In genomic region chr5:160324885-160325284, GRCh38 we compare ENCODE assay signal across 21 cellular contexts. TPM values are rescaled to one million over a fixed set of nuclear protein-coding genes. Genes with fewer than 3 reads are reported as not detected.
"Had no signal": no experiment of that assay in that cellular context is flagged by ENCODE, and none has a peak within 500 bp of the region (broad histone marks: within the 10 kb centered on the region; RNA-seq: fewer than 3 reads in every experiment).

No MANE protein-coding gene starts in this region.

- H3K4me1 Mint-ChIP-seq: activated CD4-positive, alpha-beta T cell treated with anti-CD3 and anti-CD28 coated beads, Interleukin-2, amount 10 ng/mL, durations not matched to agents 24 days and 14 days; activated naive CD4-positive, alpha-beta T cell treated with anti-CD3 and anti-CD28 coated beads, Interleukin-2, amount 10 ng/mL, durations not matched to agents 7 days and 5 days; activated naive CD8-positive, alpha-beta T cell treated with anti-CD3 and anti-CD28 coated beads, Interleukin-2, amount 50 U/mL, for 24 hours; central memory CD8-positive, alpha-beta T cell had no signal

- H3K4me1 ChIP-seq: psoas muscle, tibial artery, uterus had no signal

- DNase-seq: activated CD4-positive, alpha-beta T cell treated with anti-CD3 and anti-CD28 coated beads, Interleukin-2, amount 10 ng/mL, durations not matched to agents 24 days and 14 days; activated CD8-positive, alpha-beta T cell treated with anti-CD3 and anti-CD28 coated beads, Interleukin-2, amount 10 ng/mL, durations not matched to agents 7 days and 5 days; activated naive CD4-positive, alpha-beta T cell treated with anti-CD3 and anti-CD28 coated beads, Interleukin-2, amount 10 ng/mL, durations not matched to agents 7 days and 5 days; activated naive CD8-positive, alpha-beta T cell treated with anti-CD3 and anti-CD28 coated beads, Interleukin-2, amount 50 U/mL, for 24 hours; activated T-cell treated with anti-CD3 and anti-CD28 coated beads, Interleukin-2, amount 50 U/mL, for 4 hours; anterior cingulate cortex; brain microvascular endothelial cell; colonic mucosa; endodermal cell; foreskin fibroblast; mesenchymal stem cell; naive thymus-derived CD4-positive, alpha-beta T cell; psoas muscle; right cardiac atrium; stimulated activated CD4-positive, alpha-beta T cell treated with anti-CD3 and anti-CD28 coated beads, Interleukin-2, amount 100 ng/mL, for 24 hours; stimulated activated naive CD4-positive, alpha-beta T cell treated with Interleukin-2 at 50 U/mL for 16 hours; tibial artery; uterus had no signal

- H3K36me3 Mint-ChIP-seq: activated naive CD4-positive, alpha-beta T cell treated with anti-CD3 and anti-CD28 coated beads, Interleukin-2, amount 10 ng/mL, durations not matched to agents 7 days and 5 days; neural progenitor cell had no signal

- ATAC-seq: activated CD8-positive, alpha-beta T cell treated with anti-CD3 and anti-CD28 coated beads, Interleukin-2, amount 10 ng/mL, durations not matched to agents 7 days and 5 days; activated naive CD8-positive, alpha-beta T cell treated with anti-CD3 and anti-CD28 coated beads, Interleukin-2, amount 50 U/mL, for 24 hours; activated T-cell treated with anti-CD3 and anti-CD28 coated beads, Interleukin-2, amount 50 U/mL, for 4 hours; naive thymus-derived CD4-positive, alpha-beta T cell; psoas muscle; right cardiac atrium had no signal

- H3K9me3 ChIP-seq: colonic mucosa, psoas muscle, tibial artery, uterus had no signal

- H3K4me3 ChIP-seq: colonic mucosa, neural progenitor cell, psoas muscle, tibial artery, uterus had no signal

- H3K4me3 Mint-ChIP-seq: activated CD4-positive, alpha-beta T cell treated with anti-CD3 and anti-CD28 coated beads, Interleukin-2, amount 10 ng/mL, durations not matched to agents 24 days and 14 days; activated CD8-positive, alpha-beta T cell treated with anti-CD3 and anti-CD28 coated beads, Interleukin-2, amount 10 ng/mL, durations not matched to agents 7 days and 5 days; activated naive CD4-positive, alpha-beta T cell treated with anti-CD3 and anti-CD28 coated beads, Interleukin-2, amount 10 ng/mL, durations not matched to agents 7 days and 5 days; activated naive CD8-positive, alpha-beta T cell treated with anti-CD3 and anti-CD28 coated beads, Interleukin-2, amount 50 U/mL, for 24 hours; activated T-cell treated with anti-CD3 and anti-CD28 coated beads, Interleukin-2, amount 50 U/mL, for 4 hours; central memory CD8-positive, alpha-beta T cell; endodermal cell; naive thymus-derived CD4-positive, alpha-beta T cell; neural progenitor cell had no signal

- H3K27me3 ChIP-seq: brain microvascular endothelial cell, colonic mucosa, neural progenitor cell, uterus had no signal

- H3K36me3 ChIP-seq: brain microvascular endothelial cell, colonic mucosa, neural progenitor cell, tibial artery, uterus had no signal

- H3K9me3 Mint-ChIP-seq: activated CD4-positive, alpha-beta T cell treated with anti-CD3 and anti-CD28 coated beads, Interleukin-2, amount 10 ng/mL, durations not matched to agents 24 days and 14 days; activated naive CD4-positive, alpha-beta T cell treated with anti-CD3 and anti-CD28 coated beads, Interleukin-2, amount 10 ng/mL, durations not matched to agents 7 days and 5 days; activated naive CD8-positive, alpha-beta T cell treated with anti-CD3 and anti-CD28 coated beads, Interleukin-2, amount 50 U/mL, for 24 hours; activated T-cell treated with anti-CD3 and anti-CD28 coated beads, Interleukin-2, amount 50 U/mL, for 4 hours; central memory CD8-positive, alpha-beta T cell; endodermal cell; neural progenitor cell had no signal

- H3K27ac Mint-ChIP-seq: activated CD4-positive, alpha-beta T cell treated with anti-CD3 and anti-CD28 coated beads, Interleukin-2, amount 10 ng/mL, durations not matched to agents 24 days and 14 days; activated CD8-positive, alpha-beta T cell treated with anti-CD3 and anti-CD28 coated beads, Interleukin-2, amount 10 ng/mL, durations not matched to agents 7 days and 5 days; activated naive CD4-positive, alpha-beta T cell treated with anti-CD3 and anti-CD28 coated beads, Interleukin-2, amount 10 ng/mL, durations not matched to agents 7 days and 5 days; activated naive CD8-positive, alpha-beta T cell treated with anti-CD3 and anti-CD28 coated beads, Interleukin-2, amount 50 U/mL, for 24 hours; endodermal cell; naive thymus-derived CD4-positive, alpha-beta T cell; neural progenitor cell had no signal

- H3K27ac ChIP-seq: brain microvascular endothelial cell, epithelial cell of prostate, neural progenitor cell, psoas muscle, tibial artery, uterus had no signal

RNA-seq across cellular contexts. Expression of gene CCNJL, which starts 12.5 kb away (rescaled TPM):
- total RNA-seq: activated CD4-positive, alpha-beta T cell treated with anti-CD3 and anti-CD28 coated beads, Interleukin-2, amount 10 ng/mL, durations not matched to agents 24 days and 14 days had no signal

RNA-seq across cellular contexts. Expression of gene C1QTNF2, which starts 45.5 kb away (rescaled TPM):
- total RNA-seq: activated CD4-positive, alpha-beta T cell treated with anti-CD3 and anti-CD28 coated beads, Interleukin-2, amount 10 ng/mL, durations not matched to agents 24 days and 14 days; activated CD8-positive, alpha-beta T cell treated with anti-CD3 and anti-CD28 coated beads, Interleukin-2, amount 10 ng/mL, durations not matched to agents 7 days and 5 days; activated T-cell treated with anti-CD3 and anti-CD28 coated beads, Interleukin-2, amount 50 U/mL, for 4 hours; endodermal cell; naive thymus-derived CD4-positive, alpha-beta T cell had no signal
